9 cellular contexts compared by ENCODE assay signal in genomic region chr14:68143341-68143807, GRCh38.
DNase-seq lines count a peak whose midpoint lies in the region; ATAC-seq and TF ChIP-seq lines count a peak whose summit lies in the region.
"Had no signal": no experiment of that assay in that cellular context is flagged by ENCODE, and none has a peak within 500 bp of the region (broad histone marks: within the 10 kb centered on the region; RNA-seq: fewer than 3 reads in every experiment).

No MANE protein-coding gene starts in this region.

- peak overlapping the region; percentile 58 for H3K4me2 ChIP-seq in BLaER1
- no peak overlapping the region for H3K4me2 ChIP-seq in GM23338

- CTCF ChIA-PET in Panc1 (lab: Charles Lee) = no interaction called here

- H3K4me1 Mint-ChIP-seq in GM23338 = peaks cover 24% of the 10 kb centered on the region
- peaks cover 16% of the 10 kb centered on the region for H3K4me1 Mint-ChIP-seq in activated T-cell treated with anti-CD3 and anti-CD28 coated beads, Interleukin-2, amount 50 U/mL, for 4 hours (ENCODE audit: low read depth)

- POLR2A ChIA-PET in Panc1 (lab: Charles Lee) = no interaction called here

- H3K27ac Mint-ChIP-seq in GM23338 = no peak overlapping the region

- 6 to 10% (median 9%) methylated on average over 3 of the region's 3 CpGs for WGBS in ovary, 3 donors

- in situ Hi-C loops in Panc1 (cut with HindIII; ENCODE audit: low pct_unique_long_range_greater_than_20kb, low sequenced_read_pairs) = no loop called here

- H3K4me1 ChIP-seq in BLaER1 (peaks cover 27% of the 10 kb centered on the region), Panc1 (ENCODE audit: control insufficient read depth, insufficient read depth, low read length) (peaks cover 16% of the 10 kb centered on the region), ovary (ENCODE audit: insufficient read depth) (peaks cover 27% of the 10 kb centered on the region), GM23338 (ENCODE audit: insufficient read depth) (peaks cover 5% of the 10 kb centered on the region; the same call in 1 of the 2 replicates)

- H3K4me3 ChIP-seq in BLaER1 = no peak overlapping the region
- no peak overlapping the region for H3K4me3 ChIP-seq in Panc1 (ENCODE audit: low read depth in 2 of 2, low read length in 2 of 2)
- H3K4me3 ChIP-seq in ovary = no peak overlapping the region
- H3K4me3 ChIP-seq in GM23338 = no peak overlapping the region

- H3K9me3 ChIP-seq in BLaER1 = no peaks in the 10 kb centered on the region
- H3K9me3 ChIP-seq in Panc1 (ENCODE audit: control insufficient read depth, insufficient read depth, low read depth, low read length) = no peaks in the 10 kb centered on the region
- H3K9me3 ChIP-seq in ovary = no peaks in the 10 kb centered on the region

- TF ChIP-seq EP300 in ovary (IDR thresholded peaks at IDR 0.05) = no peak

- intact Hi-C loops in Panc1 (cut with micrococcal nuclease; ENCODE audit: unreplicated experiment) (loop anchor here (10.0 kb wide), 1 partner anchor 91 kb away; no protein-coding TSS in a partner anchor), ovary (cut with DNase I) (loop anchor here in 2 of 4 donors (10.0 kb wide), 3 partner anchors 91 to 651 kb away; partner anchors contain the start of gene ZFP36L1 (in 1 of the 2))

- H3K36me3 Mint-ChIP-seq in GM23338 (ENCODE audit: low read depth) = peaks cover 6% of the 10 kb centered on the region; the same call in 2 of the 3 replicates
- peaks cover 9% of the 10 kb centered on the region for H3K36me3 Mint-ChIP-seq in activated T-cell treated with anti-CD3 and anti-CD28 coated beads, Interleukin-2, amount 50 U/mL, for 4 hours (ENCODE audit: insufficient read depth)

- H4K20me1 ChIP-seq in BLaER1 = no peaks in the 10 kb centered on the region
- H4K20me1 ChIP-seq in GM23338 (replicated peaks; ENCODE audit: insufficient read depth) = no peaks in the 10 kb centered on the region

- H3K9me2 ChIP-seq in GM23338 (ENCODE audit: insufficient read depth) = no peaks in the 10 kb centered on the region

- H3K27ac ChIP-seq in BLaER1 = peak overlapping the region; percentile 75; the same call in 1 of the 2 replicates
- H3K27ac ChIP-seq in Panc1 (ENCODE audit: low read length) = peak overlapping the region; percentile 85
- H3K27ac ChIP-seq in ovary = peak overlapping the region; percentile 10 to 81
- no peak overlapping the region for H3K27ac ChIP-seq in GM23338 (ENCODE audit: low read depth)

- peaks cover 6% of the 10 kb centered on the region; the same call in 2 of the 3 replicates for H3K9me3 Mint-ChIP-seq in GM23338
- peaks cover 18% of the 10 kb centered on the region for H3K9me3 Mint-ChIP-seq in activated T-cell treated with anti-CD3 and anti-CD28 coated beads, Interleukin-2, amount 50 U/mL, for 4 hours

- no peak for DNase-seq in Panc1 (ENCODE audit: low read depth, low spot score)
- DNase-seq in fibroblast of the conjunctiva (ENCODE audit: low read depth) = peak; percentile 73
- DNase-seq in ovary = peak; percentile 87 to 95 (median 91)
- DNase-seq in GM23338 (ENCODE audit: low spot score) = no peak
- no peak for DNase-seq in activated T-cell treated with anti-CD3 and anti-CD28 coated beads, Interleukin-2, amount 50 U/mL, for 4 hours
- DNase-seq: activated CD8-positive, alpha-beta memory T cell treated with anti-CD3 and anti-CD28 coated beads for 24 hours had no signal

- no peak for TF ChIP-seq POLR2A in ovary (IDR thresholded peaks at IDR 0.05)

- TF ChIP-seq CTCF in Panc1 (IDR thresholded peaks at IDR 0.05) = no peak
- TF ChIP-seq CTCF in ovary (IDR thresholded peaks at IDR 0.05) = no peak
- no peak for TF ChIP-seq CTCF in GM23338 (conservative IDR thresholded peaks at IDR 0.05; ENCODE audit: low read depth in 2 of 2)

- no peak overlapping the region for H3K4me3 Mint-ChIP-seq in GM23338
- H3K4me3 Mint-ChIP-seq in activated T-cell treated with anti-CD3 and anti-CD28 coated beads, Interleukin-2, amount 50 U/mL, for 4 hours = no peak overlapping the region

- H3K27me3 Mint-ChIP-seq in GM23338 (ENCODE audit: insufficient read depth, low read depth, poor library complexity) = peaks cover 2% of the 10 kb centered on the region
- no peaks in the 10 kb centered on the region for H3K27me3 Mint-ChIP-seq in activated T-cell treated with anti-CD3 and anti-CD28 coated beads, Interleukin-2, amount 50 U/mL, for 4 hours (ENCODE audit: low read depth)

- H3K27me3 ChIP-seq in BLaER1 (no peaks in the 10 kb centered on the region), Panc1 (ENCODE audit: control insufficient read depth, insufficient read depth, low read length) (no peaks in the 10 kb centered on the region), ovary (no peaks in the 10 kb centered on the region), GM23338 (ENCODE audit: insufficient read depth) (no peaks in the 10 kb centered on the region)

- BruUV-seq in Panc1 (replicated peaks; lab: Mats Ljungman, UMichigan) = no TSS peak

- no peaks in the 10 kb centered on the region for H3K79me2 ChIP-seq in GM23338 (replicated peaks; ENCODE audit: insufficient read depth)

- no peaks in the 10 kb centered on the region for H3F3A ChIP-seq in GM23338 (replicated peaks; ENCODE audit: low read depth)

- H3K36me3 ChIP-seq in BLaER1 = no peaks in the 10 kb centered on the region
- no peaks in the 10 kb centered on the region for H3K36me3 ChIP-seq in Panc1 (ENCODE audit: control insufficient read depth, insufficient read depth, low read length)
- no peaks in the 10 kb centered on the region for H3K36me3 ChIP-seq in ovary
- no peaks in the 10 kb centered on the region for H3K36me3 ChIP-seq in GM23338 (ENCODE audit: insufficient read depth)

- H3K9ac ChIP-seq in BLaER1 = peak overlapping the region; percentile 38; the same call in 1 of the 2 replicates

- no peak for ATAC-seq in Panc1
- ATAC-seq in GM23338 = no peak
- no peak for ATAC-seq in activated T-cell treated with anti-CD3 and anti-CD28 coated beads, Interleukin-2, amount 50 U/mL, for 4 hours
- ATAC-seq in GM21825 (IDR thresholded peaks at IDR 0.05; ENCODE audit: unreplicated experiment) = no peak
- no peak for ATAC-seq in HG03045 (IDR thresholded peaks at IDR 0.05; ENCODE audit: unreplicated experiment)

- no peak overlapping the region for H2AFZ ChIP-seq in GM23338

TF ChIP-seq in GM23338, 12 proteins besides CTCF, POLR2A, EP300 and RAD21 (continues in another document):
- TF ChIP-seq ETS1 (IDR thresholded peaks at IDR 0.05) (no peak), STAT1 (IDR thresholded peaks at IDR 0.05; ENCODE audit: unreplicated experiment) (no peak), ZNF114 (CRISPR knock-in tag; IDR thresholded peaks at IDR 0.05) (no peak), CREB1 (CRISPR knock-in tag; IDR thresholded peaks at IDR 0.05; ENCODE audit: low read depth) (no peak), ZNF331 (CRISPR knock-in tag; IDR thresholded peaks at IDR 0.05; ENCODE audit: low read depth) (no peak), NANOG (IDR thresholded peaks at IDR 0.05; ENCODE audit: borderline replicate concordance) (no peak)

Comparison
In these comparisons a context has a peak if more than half of its experiments do, and no peak if none do; other contexts are left out.
1. DNase-seq: peak in fibroblast of the conjunctiva (single experiment) and ovary (5 of 5); none in Panc1 (single experiment), GM23338 (single experiment) and activated T-cell treated with anti-CD3 and anti-CD28 coated beads, Interleukin-2, amount 50 U/mL, for 4 hours (single experiment).